20 cellular contexts compared by ENCODE assay signal in genomic region chr9:137319976-137320551, GRCh38. TPM values are rescaled to one million over a fixed set of nuclear protein-coding genes. Genes with fewer than 3 reads are reported as not detected.
DNase-seq lines count a peak whose midpoint lies in the region; ATAC-seq and TF ChIP-seq lines count a peak whose summit lies in the region.
"Had no signal": no experiment of that assay in that cellular context is flagged by ENCODE, and none has a peak within 500 bp of the region (broad histone marks: within the 10 kb centered on the region; RNA-seq: fewer than 3 reads in every experiment).

No MANE protein-coding gene starts in this region.

- H3K4me1 ChIP-seq in HEK293 (ENCODE audit: control insufficient read depth, insufficient read depth, low read length) (no peaks in the 10 kb centered on the region), right cardiac atrium (ENCODE audit: control insufficient read depth, insufficient read depth, low read length) (no peaks in the 10 kb centered on the region)
- H3K4me1 ChIP-seq: breast epithelium had no signal

- POLR2A ChIA-PET in activated CD8-positive, alpha-beta T cell treated with anti-CD3 and anti-CD28 coated beads, Interleukin-2, amount 10 ng/mL, durations not matched to agents 7 days and 5 days (lab: Charles Lee): interaction anchor here (0.6 to 1.4 kb wide), 4 partner anchors 9 to 320 kb away, joined by 3 to 4 read pairs (median 4); partner anchors contain the start of genes EXD3, NOXA1 and TUBB4B
- POLR2A ChIA-PET in activated CD8-positive, alpha-beta T cell treated with anti-CD3 and anti-CD28 coated beads for 36 hours (lab: Charles Lee): interaction anchor here (1.2 kb wide), 1 partner anchor 13 kb away, joined by 3 read pairs; no protein-coding TSS in a partner anchor
- POLR2A ChIA-PET in HEK293 (lab: Yijun Ruan, JAX): interaction anchor here (0.6 to 1.8 kb wide), 3 partner anchors 9 to 520 kb away, joined by 3 to 4 read pairs (median 4); partner anchors contain the start of gene NRARP

- H3K4me3 Mint-ChIP-seq in activated CD8-positive, alpha-beta T cell treated with anti-CD3 and anti-CD28 coated beads, Interleukin-2, amount 10 ng/mL, durations not matched to agents 7 days and 5 days: peak overlapping the region; percentile 48
- H3K4me3 Mint-ChIP-seq in activated CD8-positive, alpha-beta T cell treated with anti-CD3 and anti-CD28 coated beads for 36 hours: no peak overlapping the region
- H3K4me3 Mint-ChIP-seq in stimulated activated naive B cell treated with anti-CD40 and anti-IgM and Interleukin-4, amounts not matched to agents 10 μg/mL and 1 μg/mL and 100 μg/mL, for 72 hours: peak overlapping the region in 1 of 2 donors; percentile 72
- H3K4me3 Mint-ChIP-seq: activated CD4-positive, alpha-beta T cell treated with anti-CD3 and anti-CD28 coated beads for 36 hours had no signal

- peak overlapping the region; percentile 87 for H3K27ac Mint-ChIP-seq in activated CD8-positive, alpha-beta T cell treated with anti-CD3 and anti-CD28 coated beads, Interleukin-2, amount 10 ng/mL, durations not matched to agents 7 days and 5 days
- no peak overlapping the region for H3K27ac Mint-ChIP-seq in activated CD8-positive, alpha-beta T cell treated with anti-CD3 and anti-CD28 coated beads for 36 hours
- peak overlapping the region; percentile 86 for H3K27ac Mint-ChIP-seq in stimulated activated naive B cell treated with anti-CD40 and anti-IgM and Interleukin-4, amounts not matched to agents 10 μg/mL and 1 μg/mL and 100 μg/mL, for 72 hours
- H3K27ac Mint-ChIP-seq: activated CD4-positive, alpha-beta T cell treated with anti-CD3 and anti-CD28 coated beads for 36 hours; activated naive CD8-positive, alpha-beta T cell had no signal

- intact Hi-C loops in activated CD8-positive, alpha-beta T cell treated with anti-CD3 and anti-CD28 coated beads for 36 hours (cut with micrococcal nuclease): no loop called here
- intact Hi-C loops in right cardiac atrium (cut with DNase I): loop anchor here in 1 of 4 donors (10.0 kb wide), 1 partner anchor 55 kb away; no protein-coding TSS in a partner anchor

- H3K4me1 Mint-ChIP-seq in activated CD8-positive, alpha-beta T cell treated with anti-CD3 and anti-CD28 coated beads, Interleukin-2, amount 10 ng/mL, durations not matched to agents 7 days and 5 days (ENCODE audit: low read depth): peaks cover 31% of the 10 kb centered on the region
- H3K4me1 Mint-ChIP-seq in activated CD8-positive, alpha-beta T cell treated with anti-CD3 and anti-CD28 coated beads for 36 hours (ENCODE audit: low read depth): peaks cover 5% of the 10 kb centered on the region
- peaks cover 16 to 39% of the 10 kb centered on the region in 2 donors for H3K4me1 Mint-ChIP-seq in stimulated activated naive B cell treated with anti-CD40 and anti-IgM and Interleukin-4, amounts not matched to agents 10 μg/mL and 1 μg/mL and 100 μg/mL, for 72 hours
- H3K4me1 Mint-ChIP-seq: activated CD4-positive, alpha-beta T cell treated with anti-CD3 and anti-CD28 coated beads for 36 hours had no signal

- H3K27me3 Mint-ChIP-seq in activated CD8-positive, alpha-beta T cell treated with anti-CD3 and anti-CD28 coated beads, Interleukin-2, amount 10 ng/mL, durations not matched to agents 7 days and 5 days (ENCODE audit: low read depth): no peaks in the 10 kb centered on the region
- H3K27me3 Mint-ChIP-seq in activated CD8-positive, alpha-beta T cell treated with anti-CD3 and anti-CD28 coated beads for 36 hours: peaks cover 4% of the 10 kb centered on the region
- peaks cover 0 to 3% of the 10 kb centered on the region in 2 donors for H3K27me3 Mint-ChIP-seq in stimulated activated naive B cell treated with anti-CD40 and anti-IgM and Interleukin-4, amounts not matched to agents 10 μg/mL and 1 μg/mL and 100 μg/mL, for 72 hours
- H3K27me3 Mint-ChIP-seq: activated naive CD8-positive, alpha-beta T cell had no signal

- H3K27ac ChIP-seq in HEK293 (ENCODE audit: extremely low read depth, low read depth, low read length): no peak overlapping the region
- H3K27ac ChIP-seq in right cardiac atrium (ENCODE audit: low read length): no peak overlapping the region
- H3K27ac ChIP-seq: pancreas had no signal

- DNase-seq in activated CD8-positive, alpha-beta T cell treated with anti-CD3 and anti-CD28 coated beads, Interleukin-2, amount 10 ng/mL, durations not matched to agents 7 days and 5 days: no peak
- no peak for DNase-seq in activated CD8-positive, alpha-beta T cell treated with anti-CD3 and anti-CD28 coated beads for 36 hours
- DNase-seq in right cardiac atrium (peak in 2 of 3 donors; percentile 50 to 62), dermis blood vessel endothelial cell (no peak)
- DNase-seq in stimulated activated naive B cell treated with anti-CD40 and anti-IgM and Interleukin-4, amounts not matched to agents 10 μg/mL and 1 μg/mL and 100 μg/mL, for 72 hours: peak; percentile 3
- DNase-seq: effector memory CD4-positive, alpha-beta T cell; hypothalamus; MG63; NCI-H187 treated with DMSO at 0.1 percent for 48 hours; NCI-H446 treated with DMSO at 0.1 percent for 48 hours; small intestine; T-helper 9 cell had no signal

- no peak for TF ChIP-seq CTCF in activated CD8-positive, alpha-beta T cell treated with anti-CD3 and anti-CD28 coated beads for 36 hours (IDR thresholded peaks at IDR 0.05)
- TF ChIP-seq CTCF in HEK293 (tag by site-specific recombination; IDR thresholded peaks at IDR 0.05): no peak

- no peaks in the 10 kb centered on the region for H3K27me3 ChIP-seq in right cardiac atrium (ENCODE audit: control insufficient read depth, insufficient read depth)
- H3K27me3 ChIP-seq: breast epithelium, MG63, pancreas had no signal

- H3K9me3 Mint-ChIP-seq in activated CD8-positive, alpha-beta T cell treated with anti-CD3 and anti-CD28 coated beads, Interleukin-2, amount 10 ng/mL, durations not matched to agents 7 days and 5 days (ENCODE audit: insufficient read depth): no peaks in the 10 kb centered on the region
- no peaks in the 10 kb centered on the region for H3K9me3 Mint-ChIP-seq in activated CD8-positive, alpha-beta T cell treated with anti-CD3 and anti-CD28 coated beads for 36 hours
- H3K9me3 Mint-ChIP-seq in stimulated activated naive B cell treated with anti-CD40 and anti-IgM and Interleukin-4, amounts not matched to agents 10 μg/mL and 1 μg/mL and 100 μg/mL, for 72 hours: no peaks in the 10 kb centered on the region

- 89% methylated on average over 19 of the region's 19 CpGs for WGBS in right cardiac atrium

- ATAC-seq in activated CD8-positive, alpha-beta T cell treated with anti-CD3 and anti-CD28 coated beads, Interleukin-2, amount 10 ng/mL, durations not matched to agents 7 days and 5 days: no peak
- no peak for ATAC-seq in activated CD8-positive, alpha-beta T cell treated with anti-CD3 and anti-CD28 coated beads for 36 hours
- ATAC-seq in right cardiac atrium (no peak), HG02642 (IDR thresholded peaks at IDR 0.05; ENCODE audit: poor library complexity, unreplicated experiment) (no peak), HG03045 (IDR thresholded peaks at IDR 0.05; ENCODE audit: unreplicated experiment) (no peak)
- no peak for ATAC-seq in stimulated activated naive B cell treated with anti-CD40 and anti-IgM and Interleukin-4, amounts not matched to agents 10 μg/mL and 1 μg/mL and 100 μg/mL, for 72 hours (replicated peaks)
- ATAC-seq: pancreas had no signal

- CTCF ChIA-PET in activated CD8-positive, alpha-beta T cell treated with anti-CD3 and anti-CD28 coated beads, Interleukin-2, amount 10 ng/mL, durations not matched to agents 7 days and 5 days (lab: Charles Lee): interaction anchor here (0.7 to 2.0 kb wide), 3 partner anchors 12 to 26 kb away, joined by 3 to 10 read pairs (median 4); partner anchors contain the start of gene NRARP
- CTCF ChIA-PET in activated CD8-positive, alpha-beta T cell treated with anti-CD3 and anti-CD28 coated beads for 36 hours (lab: Charles Lee): interaction anchor here (0.6 to 1.1 kb wide), 3 partner anchors 18 to 58 kb away, joined by 3 read pairs; partner anchors contain the start of gene NRARP
- CTCF ChIA-PET in HEK293 (lab: Yijun Ruan, JAX): interaction anchor here (1.4 kb wide), 1 partner anchor 18 kb away, joined by 5 read pairs; the partner anchor contains the start of gene NRARP

- H3K4me3 ChIP-seq in HEK293 (ENCODE audit: low read depth, low read length): no peak overlapping the region
- H3K4me3 ChIP-seq in right cardiac atrium (ENCODE audit: low read length): no peak overlapping the region
- H3K4me3 ChIP-seq: breast epithelium, MG63, pancreas, tibial nerve had no signal

- H3K36me3 Mint-ChIP-seq in activated CD8-positive, alpha-beta T cell treated with anti-CD3 and anti-CD28 coated beads, Interleukin-2, amount 10 ng/mL, durations not matched to agents 7 days and 5 days (ENCODE audit: low read depth): no peaks in the 10 kb centered on the region
- H3K36me3 Mint-ChIP-seq in activated CD8-positive, alpha-beta T cell treated with anti-CD3 and anti-CD28 coated beads for 36 hours (ENCODE audit: low read depth): no peaks in the 10 kb centered on the region
- no peaks in the 10 kb centered on the region for H3K36me3 Mint-ChIP-seq in stimulated activated naive B cell treated with anti-CD40 and anti-IgM and Interleukin-4, amounts not matched to agents 10 μg/mL and 1 μg/mL and 100 μg/mL, for 72 hours
- H3K36me3 Mint-ChIP-seq: activated naive CD8-positive, alpha-beta T cell had no signal

- H3K9me3 ChIP-seq in HEK293 (ENCODE audit: control insufficient read depth, insufficient read depth, low read depth, low read length) (no peaks in the 10 kb centered on the region), right cardiac atrium (ENCODE audit: control insufficient read depth, low read length) (no peaks in the 10 kb centered on the region)
- H3K9me3 ChIP-seq: breast epithelium, MG63, pancreas, tibial nerve had no signal

- H3K36me3 ChIP-seq in HEK293 (ENCODE audit: control insufficient read depth in 2 of 2, insufficient read depth in 1 of 2, low read length in 2 of 2): no peaks in the 10 kb centered on the region
- H3K36me3 ChIP-seq: breast epithelium, MG63, pancreas had no signal

TF ChIP-seq in HEK293, 187 proteins besides CTCF, POLR2A, EP300 and RAD21 (continues in another document):
- no peak for TF ChIP-seq SCRT1 (tag by site-specific recombination; IDR thresholded peaks at IDR 0.05; ENCODE audit: borderline replicate concordance)
- peak; percentile 40 for TF ChIP-seq ZIC2 (tag by site-specific recombination; IDR thresholded peaks at IDR 0.05)

RNA-seq across cellular contexts. Expression of gene NRARP, which starts 18.0 kb away (rescaled TPM):
- total RNA-seq in activated CD8-positive, alpha-beta T cell treated with anti-CD3 and anti-CD28 coated beads, Interleukin-2, amount 10 ng/mL, durations not matched to agents 7 days and 5 days: 1 to 10 TPM; 1.4 to 1.5 TPM
- total RNA-seq in activated CD8-positive, alpha-beta T cell treated with anti-CD3 and anti-CD28 coated beads for 36 hours: 1 to 10 TPM; 3.3 to 4.4 TPM
- 10 to 100 TPM in 1 of 4 donors, 1 to 10 TPM in 3; 4.5 to 14.5 (median 7.9) TPM for total RNA-seq in right cardiac atrium
- polyA plus RNA-seq in right cardiac atrium: 4.2 TPM
- total RNA-seq in dermis blood vessel endothelial cell: 64.3 and 82.2 TPM in 2 replicates

RNA-seq across cellular contexts. Expression of gene TOR4A, which starts 42.5 kb away (rescaled TPM):
- total RNA-seq in activated CD8-positive, alpha-beta T cell treated with anti-CD3 and anti-CD28 coated beads, Interleukin-2, amount 10 ng/mL, durations not matched to agents 7 days and 5 days: 1 to 10 TPM; 6.6 to 7.0 TPM
- total RNA-seq in activated CD8-positive, alpha-beta T cell treated with anti-CD3 and anti-CD28 coated beads for 36 hours: 1 to 10 TPM; 2.9 to 3.0 TPM
- 10 to 100 TPM; 10.9 to 17.2 (median 13.1) TPM for total RNA-seq in right cardiac atrium
- 6.2 TPM for polyA plus RNA-seq in right cardiac atrium
- 29.8 and 46.0 TPM in 2 replicates for total RNA-seq in dermis blood vessel endothelial cell

Comparison
In these comparisons a context has a peak if more than half of its experiments do, and no peak if none do; other contexts are left out.
1. DNase-seq: peak in right cardiac atrium (2 of 3) and stimulated activated naive B cell treated with anti-CD40 and anti-IgM and Interleukin-4, amounts not matched to agents 10 μg/mL and 1 μg/mL and 100 μg/mL, for 72 hours (single experiment); none in activated CD8-positive, alpha-beta T cell treated with anti-CD3 and anti-CD28 coated beads, Interleukin-2, amount 10 ng/mL, durations not matched to agents 7 days and 5 days (single experiment), activated CD8-positive, alpha-beta T cell treated with anti-CD3 and anti-CD28 coated beads for 36 hours (single experiment) and dermis blood vessel endothelial cell (single experiment).